ENCODE assay signal across 8 cellular contexts in genomic region chr17:40551874-40552768, GRCh38. TPM values are rescaled to one million over a fixed set of nuclear protein-coding genes. Genes with fewer than 3 reads are reported as not detected.
DNase-seq lines count a peak whose midpoint lies in the region; FAIRE-seq and TF ChIP-seq lines count a peak whose summit lies in the region.

No MANE protein-coding gene starts in this region.

- H3K4me3 ChIP-seq in astrocyte (ENCODE audit: insufficient read depth, low read depth, low read length), result peak overlapping the region; percentile 15

- H3K4me2 ChIP-seq in astrocyte (ENCODE audit: low read length), result peak overlapping the region; percentile 78

- no peak overlapping the region for H3K27ac Mint-ChIP-seq in astrocyte (ENCODE audit: unreplicated experiment)

- H3K4me1 Mint-ChIP-seq in astrocyte (ENCODE audit: low read depth, unreplicated experiment), result peaks cover 27% of the 10 kb centered on the region

- H3K4me1 ChIP-seq in astrocyte (ENCODE audit: insufficient read depth, low read length), result peaks cover 66% of the 10 kb centered on the region

- DNase-seq in AG08396 (ENCODE audit: low spot score), result peak; percentile 83
- DNase-seq in HS-27A (ENCODE audit: low read depth), result peak; percentile 68
- peak; percentile 96 for DNase-seq in astrocyte (ENCODE audit: low read depth)
- peak; percentile 54 for DNase-seq in left kidney (ENCODE audit: low read depth, low spot score)
- DNase-seq in substantia nigra (lab: John Stamatoyannopoulos, UW), result peak in 13 of 49 donors; percentile 18 to 68 (median 30)
- DNase-seq in NCI-H1105 (lab: John Stamatoyannopoulos, UW), result no peak
- DNase-seq in SK-N-DZ (ENCODE audit: low spot score), result no peak
- DNase-seq in NCI-H2107 (lab: John Stamatoyannopoulos, UW), result no peak

- no peaks in the 10 kb centered on the region for H3K9me3 ChIP-seq in astrocyte (ENCODE audit: insufficient read depth, low read depth, low read length)

- H3K36me3 ChIP-seq in astrocyte (ENCODE audit: insufficient read depth, low read length), result no peaks in the 10 kb centered on the region

- no peaks in the 10 kb centered on the region for H3K27me3 ChIP-seq in astrocyte (ENCODE audit: insufficient read depth, low read length)

- no peak overlapping the region for H3K4me3 Mint-ChIP-seq in astrocyte (ENCODE audit: unreplicated experiment)

- no peaks in the 10 kb centered on the region for H4K20me1 ChIP-seq in astrocyte (ENCODE audit: insufficient read depth, low read length)

- peak overlapping the region; percentile 86 for H3K9ac ChIP-seq in astrocyte (ENCODE audit: low read length)

- H3K27me3 Mint-ChIP-seq in astrocyte (ENCODE audit: low read depth, unreplicated experiment), result peaks cover 32% of the 10 kb centered on the region

- H3K27ac ChIP-seq in astrocyte (ENCODE audit: low read depth, low read length) (peak overlapping the region; percentile 99), substantia nigra (ENCODE audit: low read depth, low read length, poor library complexity, severe bottlenecking) (peak overlapping the region; percentile 93)

- no peak for FAIRE-seq in astrocyte (lab: Jason Lieb, UNC)

- H3K9me3 Mint-ChIP-seq in astrocyte (ENCODE audit: unreplicated experiment), result no peaks in the 10 kb centered on the region

- no peaks in the 10 kb centered on the region for H3K36me3 Mint-ChIP-seq in astrocyte (ENCODE audit: low read depth, unreplicated experiment)

- no peak for TF ChIP-seq CTCF in astrocyte (IDR thresholded peaks at IDR 0.05; ENCODE audit: insufficient read depth, low read depth, low read length)

- peak overlapping the region; percentile 30 for H2AFZ ChIP-seq in astrocyte (ENCODE audit: low read depth, low read length)

- no peaks in the 10 kb centered on the region for H3K79me2 ChIP-seq in astrocyte (ENCODE audit: insufficient read depth, low read length)

RNA-seq across cellular contexts. Expression of gene CCR7, which starts 13.2 kb away (rescaled TPM):
- total RNA-seq in astrocyte, result not detected in 2 replicates
- polyA plus RNA-seq in SK-N-DZ (2014; cell fraction: cytosol; rRNA removed), result 0.07 TPM in 1 of 2 replicates, not detected in the other
- polyA plus RNA-seq in SK-N-DZ (2014; cell fraction: nucleus; rRNA removed), result not detected in 2 replicates

RNA-seq across cellular contexts. Expression of gene TNS4, which starts 50.7 kb away (rescaled TPM):
- not detected in 2 replicates for total RNA-seq in astrocyte
- 0.09 TPM in 1 of 2 replicates, not detected in the other for polyA plus RNA-seq in SK-N-DZ (2014; cell fraction: cytosol; rRNA removed)
- not detected in 2 replicates for polyA plus RNA-seq in SK-N-DZ (2014; cell fraction: nucleus; rRNA removed)

Comparison
In these comparisons a context has a peak if more than half of its experiments do, and no peak if none do; other contexts are left out.
1. DNase-seq: peak in AG08396 (single experiment), HS-27A (single experiment), astrocyte (single experiment) and left kidney (single experiment); none in NCI-H1105 (single experiment), SK-N-DZ (single experiment) and NCI-H2107 (single experiment).